ENCODE assay signal across 18 cellular contexts in genomic region chr5:171422495-171422894, GRCh38. TPM values are rescaled to one million over a fixed set of nuclear protein-coding genes. Genes with fewer than 3 reads are reported as not detected.
A peak's percentile ranks its signal among the peaks of the same experiment; 100 is the strongest.
DNase-seq lines count a peak whose midpoint lies in the region; ATAC-seq lines count a peak whose summit lies in the region.
"Had no signal": no experiment of that assay in that cellular context is flagged by ENCODE, and none has a peak within 500 bp of the region (broad histone marks: within the 10 kb centered on the region; RNA-seq: fewer than 3 reads in every experiment).

No MANE protein-coding gene starts in this region.

- no peak overlapping the region for H3K23ac ChIP-seq in mesendoderm (ENCODE audit: low read length)

- no peak overlapping the region for H2BK5ac ChIP-seq in mesendoderm (ENCODE audit: low read length)

- no peak overlapping the region for H3K18ac ChIP-seq in mesendoderm (ENCODE audit: low read length)

- no peak overlapping the region for H3K4ac ChIP-seq in mesendoderm (ENCODE audit: low read depth, low read length)

- no peaks in the 10 kb centered on the region for H3K79me2 ChIP-seq in mesendoderm (ENCODE audit: control insufficient read depth, insufficient read depth, low read length)

- H2AK5ac ChIP-seq in mesendoderm (ENCODE audit: low read length), result no peak overlapping the region

- no CpG with 5 or more reads among the region's 2 CpGs for WGBS in mesendoderm (ENCODE audit: extremely low coverage, insufficient coverage, low lambda C conversion rate)

- H3K27ac ChIP-seq in mesendoderm (ENCODE audit: low read depth, low read length), result no peak overlapping the region

- intact Hi-C loops in posterior vena cava (cut with DNase I), result loop anchor here in 1 of 2 donors (5.0 kb wide), 1 partner anchor 205 kb away; no protein-coding TSS in a partner anchor

- ATAC-seq in left lobe of liver, result no peak
- no peak for ATAC-seq in GM18868 (IDR thresholded peaks at IDR 0.05; ENCODE audit: unreplicated experiment)
- ATAC-seq: PC-3 had no signal

- H2BK120ac ChIP-seq in mesendoderm (ENCODE audit: low read depth, low read length), result no peak overlapping the region

- H3K27me3 ChIP-seq in mesendoderm (ENCODE audit: insufficient read depth, low read length, poor library complexity), result peaks cover 15% of the 10 kb centered on the region

- H3K56ac ChIP-seq in mesendoderm (ENCODE audit: low read length), result no peak overlapping the region

- H3K4me2 ChIP-seq in mesendoderm (ENCODE audit: low read length), result no peak overlapping the region

- H4K5ac ChIP-seq in mesendoderm (ENCODE audit: low read length), result no peak overlapping the region

- H3K4me3 ChIP-seq in mesendoderm (ENCODE audit: low read length), result no peak overlapping the region

- H3K36me3 ChIP-seq in mesendoderm (ENCODE audit: control insufficient read depth, insufficient read depth, low read length), result no peaks in the 10 kb centered on the region

- H3K9ac ChIP-seq in mesendoderm (ENCODE audit: low read length), result no peak overlapping the region

- no peak overlapping the region for H2BK15ac ChIP-seq in mesendoderm (replicated peaks; ENCODE audit: low read depth)

- no peaks in the 10 kb centered on the region for H3K79me1 ChIP-seq in mesendoderm (ENCODE audit: low read length)

- H4K8ac ChIP-seq in mesendoderm (ENCODE audit: low read depth, low read length), result no peak overlapping the region

- peak; percentile 7 for DNase-seq in activated T-cell treated with anti-CD3 and anti-CD28 coated beads, Interleukin-2, amount 50 U/mL, for 1 hour
- DNase-seq in activated T-cell treated with anti-CD3 and anti-CD28 coated beads for 4 hours (no peak), D341Med (ENCODE audit: low spot score) (peak; percentile 13), left lobe of liver (ENCODE audit: low spot score) (peak; percentile 24), posterior vena cava (ENCODE audit: low spot score) (peak; percentile 59), NOMO-1 (lab: John Stamatoyannopoulos, UW; ENCODE audit: unreplicated experiment in 2 of 2) (no peak), mesendoderm (no peak)
- DNase-seq: DMS79 treated with DMSO at 0.1 percent for 48 hours, KG1, MV-4-11, NCI-H187, NCI-H2227 treated with DMSO at 0.1 percent for 48 hours, NCI-H524, PC-3, RPMI8226 had no signal

- H3K4me1 ChIP-seq in mesendoderm (ENCODE audit: control insufficient read depth, low read depth, low read length), result peaks cover 4% of the 10 kb centered on the region

RNA-seq across cellular contexts. Expression of gene FGF18, which starts 3.0 kb away (rescaled TPM):
- not detected for total RNA-seq in left lobe of liver
- 10 to 100 TPM in 1 of 2 donors, 1 to 10 TPM in 1; 6.6 to 11.5 TPM for total RNA-seq in posterior vena cava
- polyA plus RNA-seq in mesendoderm (2013, experiment 1 of 2), result 2.2 TPM
- polyA plus RNA-seq in mesendoderm (2013, experiment 2 of 2), result 2.8 TPM
- total RNA-seq: H4 had no signal
- polyA plus RNA-seq: CD14-positive monocyte had no signal

RNA-seq across cellular contexts. Expression of gene NPM1, which starts 34.8 kb away (rescaled TPM):
- 184 TPM for total RNA-seq in left lobe of liver
- total RNA-seq in posterior vena cava, result 100 to 1,000 TPM; 500 to 508 TPM
- 4,670 TPM for polyA plus RNA-seq in mesendoderm (2013, experiment 1 of 2)
- 4,303 TPM for polyA plus RNA-seq in mesendoderm (2013, experiment 2 of 2)

Comparison
In these comparisons a context has a peak if more than half of its experiments do, and no peak if none do; other contexts are left out.
1. DNase-seq: peak in activated T-cell treated with anti-CD3 and anti-CD28 coated beads, Interleukin-2, amount 50 U/mL, for 1 hour (single experiment), D341Med (single experiment), left lobe of liver (single experiment) and posterior vena cava (single experiment); none in activated T-cell treated with anti-CD3 and anti-CD28 coated beads for 4 hours (single experiment), NOMO-1 (0 of 2) and mesendoderm (single experiment).